1 cellular context compared by ENCODE assay signal in genomic region chr11:10540915-10541591, GRCh38.
TF ChIP-seq lines count a peak whose summit lies in the region.

Gene RNF141, minus strand, starts transcription at chr11:10541187. Its CDS starts 7,029 bp downstream, at chr11:10534158.

TF ChIP-seq in A549, 52 proteins besides CTCF, POLR2A, EP300 and RAD21 (continued from another document):
- TF ChIP-seq ZC3H11A (IDR thresholded peaks at IDR 0.05) (no peak), HOXA7 (CRISPR knock-in tag; IDR thresholded peaks at IDR 0.05) (no peak), TP53 (CRISPR knock-in tag; IDR thresholded peaks at IDR 0.05) (no peak), HOXB13 (CRISPR knock-in tag; IDR thresholded peaks at IDR 0.05; ENCODE audit: low read depth) (no peak), SMC3 (IDR thresholded peaks at IDR 0.05) (peak; percentile 48), ESRRA (IDR thresholded peaks at IDR 0.05; ENCODE audit: borderline replicate concordance, low read length) (no peak), MAFK (IDR thresholded peaks at IDR 0.05; ENCODE audit: partially characterized antibody) (no peak), RNF2 (IDR thresholded peaks at IDR 0.05; ENCODE audit: borderline replicate concordance, low read depth) (no peak), FOXS1 (CRISPR knock-in tag; IDR thresholded peaks at IDR 0.05) (no peak), PHF8 (IDR thresholded peaks at IDR 0.05; ENCODE audit: borderline replicate concordance, low read depth) (peak; percentile 94), HOXB5 (CRISPR knock-in tag; IDR thresholded peaks at IDR 0.05) (no peak), USF2 (IDR thresholded peaks at IDR 0.05) (no peak), CBX2 (IDR thresholded peaks at IDR 0.05; ENCODE audit: borderline replicate concordance, low read depth) (no peak), EHMT2 (IDR thresholded peaks at IDR 0.05; ENCODE audit: low read depth) (no peak), NR3C1 (IDR thresholded peaks at IDR 0.05) (no peak), CHD2 (IDR thresholded peaks at IDR 0.05; ENCODE audit: low read length, partially characterized antibody) (peak; percentile 39), EHF (CRISPR knock-in tag; IDR thresholded peaks at IDR 0.05) (no peak), KDM1A (IDR thresholded peaks at IDR 0.05; ENCODE audit: low read depth) (no peak), NPAS2 (CRISPR knock-in tag; IDR thresholded peaks at IDR 0.05; ENCODE audit: borderline replicate concordance) (no peak), ZNF302 (CRISPR knock-in tag; IDR thresholded peaks at IDR 0.05) (no peak), CBX8 (IDR thresholded peaks at IDR 0.05) (no peak), JUNB (IDR thresholded peaks at IDR 0.05) (no peak), NFE2L2 (conservative IDR thresholded peaks at IDR 0.05; ENCODE audit: low read length) (no peak), RCOR1 (IDR thresholded peaks at IDR 0.05; ENCODE audit: low read depth, low read length) (no peak), ATOH8 (CRISPR knock-in tag; IDR thresholded peaks at IDR 0.05; ENCODE audit: low read depth) (no peak), MAX (IDR thresholded peaks at IDR 0.05) (peak; percentile 81), RFX5 (IDR thresholded peaks at IDR 0.05) (peak; percentile 41; the same call in 1 of the 2 replicates), TFCP2L1 (CRISPR knock-in tag; IDR thresholded peaks at IDR 0.05) (no peak), PBX3 (IDR thresholded peaks at IDR 0.05) (0 out of 2 replicates have a peak, but pooled peaks have one; percentile 29), E2F6 (IDR thresholded peaks at IDR 0.05; ENCODE audit: borderline replicate concordance, low read depth) (peak; percentile 42; the same call in 1 of the 2 replicates), FOSB (CRISPR knock-in tag; IDR thresholded peaks at IDR 0.05) (no peak)
